In the genomic region with DNA sequence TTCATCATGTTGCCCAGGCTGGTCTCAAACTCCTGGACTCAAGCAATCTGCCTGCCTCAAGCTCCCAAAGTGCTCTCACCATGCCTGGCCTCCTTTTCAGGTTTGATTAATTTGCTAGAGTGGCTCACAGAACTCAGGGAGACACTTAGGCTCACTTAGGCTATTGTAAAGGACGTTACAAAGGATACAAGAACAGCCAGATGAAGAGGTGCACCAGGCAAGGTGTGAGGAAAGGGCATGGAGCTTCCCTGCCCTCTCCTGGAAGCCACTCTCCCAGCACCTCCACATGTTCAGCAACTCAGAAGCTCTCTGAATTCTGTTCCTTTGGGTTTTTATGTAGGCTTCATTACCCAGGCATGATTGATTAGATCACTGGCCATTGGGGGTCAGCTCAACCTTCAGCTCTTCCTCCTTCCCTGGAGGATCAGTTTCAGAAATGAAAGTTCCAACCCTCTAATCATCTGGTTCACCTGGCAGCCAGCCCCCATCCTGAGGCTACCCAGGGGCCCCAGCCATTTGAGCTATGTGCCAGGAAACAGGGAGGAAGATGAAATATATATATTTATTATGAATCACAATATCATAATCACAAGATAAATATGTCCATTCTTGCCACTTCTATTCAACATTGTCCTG, we compare ENCODE assay signal across 9 cellular contexts.
DNase-seq lines count a peak whose midpoint lies in the region; ATAC-seq and TF ChIP-seq lines count a peak whose summit lies in the region.
"Had no signal": no experiment of that assay in that cellular context is flagged by ENCODE, and none has a peak within 500 bp of the region (broad histone marks: within the 10 kb centered on the region; RNA-seq: fewer than 3 reads in every experiment).

No MANE protein-coding gene starts in this region.

- H3K27ac ChIP-seq in Panc1 (ENCODE audit: low read length) (no peak overlapping the region), trophoblast cell (ENCODE audit: low read depth, low read length) (no peak overlapping the region)

- BruUV-seq in Panc1 (replicated peaks; lab: Mats Ljungman, UMichigan) = no TSS peak

- intact Hi-C loops in Panc1 (cut with micrococcal nuclease; ENCODE audit: unreplicated experiment) = loop anchor here (2.0 to 10.0 kb wide), 2 partner anchors 101 to 169 kb away; a partner anchor contains a TSS

- H3K4ac ChIP-seq in trophoblast cell (ENCODE audit: low read depth, low read length) = no peak overlapping the region

- peak; percentile 87 for ATAC-seq in Panc1
- no peak for ATAC-seq in HG02798 (IDR thresholded peaks at IDR 0.05; ENCODE audit: poor library complexity, unreplicated experiment)
- no peak for ATAC-seq in GM19324 (IDR thresholded peaks at IDR 0.05; ENCODE audit: low FRiP score, unreplicated experiment)

- H3K4me3 ChIP-seq in Panc1 (ENCODE audit: low read depth in 2 of 2, low read length in 2 of 2) (no peak overlapping the region), fibroblast of the aortic adventitia (ENCODE audit: low read depth, low read length) (no peak overlapping the region), trophoblast cell (ENCODE audit: low read depth, low read length) (no peak overlapping the region)

- peak; percentile 37 for DNase-seq in DMS79 treated with DMSO at 0.1 percent for 48 hours (lab: John Stamatoyannopoulos, UW)
- no peak for DNase-seq in Panc1 (ENCODE audit: low read depth, low spot score)
- peak; percentile 28 for DNase-seq in fibroblast of the aortic adventitia (ENCODE audit: low read depth)
- DNase-seq in trophoblast cell = no peak
- no peak for DNase-seq in UCSD-AML1 (lab: John Stamatoyannopoulos, UW; ENCODE audit: unreplicated experiment)
- no peak for DNase-seq in putamen (ENCODE audit: low spot score)
- DNase-seq: activated CD4-positive, alpha-beta T cell treated with anti-CD3 and anti-CD28 coated beads, Interleukin-2, amount 10 ng/mL, durations not matched to agents 7 days and 5 days had no signal

- CTCF ChIA-PET in Panc1 (lab: Charles Lee) = interaction anchor here (0.7 to 1.5 kb wide), 3 partner anchors 168 to 211 kb away, joined by 3 to 6 read pairs (median 5); no protein-coding TSS in a partner anchor

- H3K23ac ChIP-seq in trophoblast cell (ENCODE audit: low read length) = no peak overlapping the region

- H3K9me3 ChIP-seq in Panc1 (ENCODE audit: control insufficient read depth, insufficient read depth, low read depth, low read length) = no peaks in the 10 kb centered on the region
- no peaks in the 10 kb centered on the region for H3K9me3 ChIP-seq in trophoblast cell (ENCODE audit: insufficient read depth, low read depth, low read length)

- no CpG with 5 or more reads among the region's 1 CpG for WGBS in trophoblast cell (ENCODE audit: extremely low coverage, insufficient coverage, insufficient read length)

- no peak overlapping the region for H2AFZ ChIP-seq in trophoblast cell (ENCODE audit: insufficient read depth, low read length, poor library complexity)

- no peaks in the 10 kb centered on the region for H3K27me3 ChIP-seq in Panc1 (ENCODE audit: control insufficient read depth, insufficient read depth, low read length)
- H3K27me3 ChIP-seq in trophoblast cell (ENCODE audit: insufficient read depth, low read length) = no peaks in the 10 kb centered on the region

- H2BK120ac ChIP-seq in trophoblast cell (ENCODE audit: insufficient read depth, low read length, poor library complexity) = peak overlapping the region; percentile 68

- H3K18ac ChIP-seq in trophoblast cell (ENCODE audit: low read length) = no peak overlapping the region

- H4K91ac ChIP-seq in trophoblast cell (ENCODE audit: low read depth, low read length) = peak overlapping the region; percentile 49

- no peak overlapping the region for H2AK5ac ChIP-seq in trophoblast cell (ENCODE audit: low read length)

- H3K79me1 ChIP-seq in trophoblast cell (ENCODE audit: low read length) = peaks cover 2% of the 10 kb centered on the region

- no peak overlapping the region for H4K12ac ChIP-seq in trophoblast cell (ENCODE audit: low read depth, low read length)

- POLR2A ChIA-PET in Panc1 (lab: Charles Lee) = no interaction called here

- H2BK5ac ChIP-seq in trophoblast cell (ENCODE audit: low read depth, low read length, poor library complexity) = no peak overlapping the region

- no peak overlapping the region for H3K14ac ChIP-seq in trophoblast cell (ENCODE audit: low read length)

- H3K4me1 ChIP-seq in Panc1 (ENCODE audit: control insufficient read depth, insufficient read depth, low read length) (no peaks in the 10 kb centered on the region), trophoblast cell (ENCODE audit: control insufficient read depth in 1 of 2, insufficient read depth in 2 of 2, low read length in 2 of 2) (peaks cover 4 to 7% of the 10 kb centered on the region in 2 experiments)

- no peak overlapping the region for H3K9ac ChIP-seq in trophoblast cell (ENCODE audit: low read length)

- H4K8ac ChIP-seq in trophoblast cell (ENCODE audit: low read depth, low read length) = no peak overlapping the region

- H3K36me3 ChIP-seq in Panc1 (ENCODE audit: control insufficient read depth, insufficient read depth, low read length) (no peaks in the 10 kb centered on the region), trophoblast cell (ENCODE audit: control insufficient read depth in 1 of 2, insufficient read depth in 2 of 2, low read length in 2 of 2) (no peaks in the 10 kb centered on the region)

- no peaks in the 10 kb centered on the region for H3K79me2 ChIP-seq in trophoblast cell (ENCODE audit: control insufficient read depth, insufficient read depth, low read length, poor library complexity)

- TF ChIP-seq CTCF in Panc1 (IDR thresholded peaks at IDR 0.05) = peak; percentile 87; the same call in 1 of the 2 replicates
- TF ChIP-seq CTCF in fibroblast of the aortic adventitia (IDR thresholded peaks at IDR 0.05; ENCODE audit: insufficient read depth, low read length) = peak; percentile 57

- H2BK12ac ChIP-seq in trophoblast cell (ENCODE audit: low read length) = peak overlapping the region; percentile 20

- H3K4me2 ChIP-seq in trophoblast cell (ENCODE audit: low read length) = no peak overlapping the region

- in situ Hi-C loops in Panc1 (cut with HindIII; ENCODE audit: low pct_unique_long_range_greater_than_20kb, low sequenced_read_pairs) = no loop called here

Comparison
In these comparisons a context has a peak if more than half of its experiments do, and no peak if none do; other contexts are left out.
1. DNase-seq: peak in DMS79 treated with DMSO at 0.1 percent for 48 hours (single experiment) and fibroblast of the aortic adventitia (single experiment); none in Panc1 (single experiment), trophoblast cell (0 of 2), UCSD-AML1 (single experiment) and putamen (single experiment).